ENCODE assay signal across 1 cellular context in genomic region chr2:157918319-157918718, GRCh38.
TF ChIP-seq lines count a peak whose summit lies in the region.

No MANE protein-coding gene starts in this region.

TF ChIP-seq in GM23338, 12 proteins besides CTCF, POLR2A, EP300 and RAD21 (continued from another document):
- TF ChIP-seq, protein P1, sequence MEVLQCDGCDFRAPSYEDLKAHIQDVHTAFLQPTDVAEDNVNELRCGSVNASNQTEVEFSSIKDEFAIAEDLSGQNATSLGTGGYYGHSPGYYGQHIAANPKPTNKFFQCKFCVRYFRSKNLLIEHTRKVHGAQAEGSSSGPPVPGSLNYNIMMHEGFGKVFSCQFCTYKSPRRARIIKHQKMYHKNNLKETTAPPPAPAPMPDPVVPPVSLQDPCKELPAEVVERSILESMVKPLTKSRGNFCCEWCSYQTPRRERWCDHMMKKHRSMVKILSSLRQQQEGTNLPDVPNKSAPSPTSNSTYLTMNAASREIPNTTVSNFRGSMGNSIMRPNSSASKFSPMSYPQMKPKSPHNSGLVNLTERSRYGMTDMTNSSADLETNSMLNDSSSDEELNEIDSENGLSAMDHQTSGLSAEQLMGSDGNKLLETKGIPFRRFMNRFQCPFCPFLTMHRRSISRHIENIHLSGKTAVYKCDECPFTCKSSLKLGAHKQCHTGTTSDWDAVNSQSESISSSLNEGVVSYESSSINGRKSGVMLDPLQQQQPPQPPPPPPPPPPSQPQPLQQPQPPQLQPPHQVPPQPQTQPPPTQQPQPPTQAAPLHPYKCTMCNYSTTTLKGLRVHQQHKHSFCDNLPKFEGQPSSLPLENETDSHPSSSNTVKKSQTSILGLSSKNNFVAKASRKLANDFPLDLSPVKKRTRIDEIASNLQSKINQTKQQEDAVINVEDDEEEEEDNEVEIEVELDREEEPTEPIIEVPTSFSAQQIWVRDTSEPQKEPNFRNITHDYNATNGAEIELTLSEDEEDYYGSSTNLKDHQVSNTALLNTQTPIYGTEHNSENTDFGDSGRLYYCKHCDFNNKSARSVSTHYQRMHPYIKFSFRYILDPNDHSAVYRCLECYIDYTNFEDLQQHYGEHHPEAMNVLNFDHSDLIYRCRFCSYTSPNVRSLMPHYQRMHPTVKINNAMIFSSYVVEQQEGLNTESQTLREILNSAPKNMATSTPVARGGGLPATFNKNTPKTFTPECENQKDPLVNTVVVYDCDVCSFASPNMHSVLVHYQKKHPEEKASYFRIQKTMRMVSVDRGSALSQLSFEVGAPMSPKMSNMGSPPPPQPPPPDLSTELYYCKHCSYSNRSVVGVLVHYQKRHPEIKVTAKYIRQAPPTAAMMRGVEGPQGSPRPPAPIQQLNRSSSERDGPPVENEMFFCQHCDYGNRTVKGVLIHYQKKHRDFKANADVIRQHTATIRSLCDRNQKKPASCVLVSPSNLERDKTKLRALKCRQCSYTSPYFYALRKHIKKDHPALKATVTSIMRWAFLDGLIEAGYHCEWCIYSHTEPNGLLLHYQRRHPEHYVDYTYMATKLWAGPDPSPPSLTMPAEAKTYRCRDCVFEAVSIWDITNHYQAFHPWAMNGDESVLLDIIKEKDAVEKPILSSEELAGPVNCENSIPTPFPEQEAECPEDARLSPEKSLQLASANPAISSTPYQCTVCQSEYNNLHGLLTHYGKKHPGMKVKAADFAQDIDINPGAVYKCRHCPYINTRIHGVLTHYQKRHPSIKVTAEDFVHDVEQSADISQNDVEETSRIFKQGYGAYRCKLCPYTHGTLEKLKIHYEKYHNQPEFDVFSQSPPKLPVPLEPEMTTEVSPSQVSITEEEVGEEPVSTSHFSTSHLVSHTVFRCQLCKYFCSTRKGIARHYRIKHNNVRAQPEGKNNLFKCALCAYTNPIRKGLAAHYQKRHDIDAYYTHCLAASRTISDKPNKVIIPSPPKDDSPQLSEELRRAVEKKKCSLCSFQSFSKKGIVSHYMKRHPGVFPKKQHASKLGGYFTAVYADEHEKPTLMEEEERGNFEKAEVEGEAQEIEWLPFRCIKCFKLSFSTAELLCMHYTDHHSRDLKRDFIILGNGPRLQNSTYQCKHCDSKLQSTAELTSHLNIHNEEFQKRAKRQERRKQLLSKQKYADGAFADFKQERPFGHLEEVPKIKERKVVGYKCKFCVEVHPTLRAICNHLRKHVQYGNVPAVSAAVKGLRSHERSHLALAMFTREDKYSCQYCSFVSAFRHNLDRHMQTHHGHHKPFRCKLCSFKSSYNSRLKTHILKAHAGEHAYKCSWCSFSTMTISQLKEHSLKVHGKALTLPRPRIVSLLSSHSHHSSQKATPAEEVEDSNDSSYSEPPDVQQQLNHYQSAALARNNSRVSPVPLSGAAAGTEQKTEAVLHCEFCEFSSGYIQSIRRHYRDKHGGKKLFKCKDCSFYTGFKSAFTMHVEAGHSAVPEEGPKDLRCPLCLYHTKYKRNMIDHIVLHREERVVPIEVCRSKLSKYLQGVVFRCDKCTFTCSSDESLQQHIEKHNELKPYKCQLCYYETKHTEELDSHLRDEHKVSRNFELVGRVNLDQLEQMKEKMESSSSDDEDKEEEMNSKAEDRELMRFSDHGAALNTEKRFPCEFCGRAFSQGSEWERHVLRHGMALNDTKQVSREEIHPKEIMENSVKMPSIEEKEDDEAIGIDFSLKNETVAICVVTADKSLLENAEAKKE (CRISPR knock-in tag; IDR thresholded peaks at IDR 0.05): no peak
